In the genomic region with DNA sequence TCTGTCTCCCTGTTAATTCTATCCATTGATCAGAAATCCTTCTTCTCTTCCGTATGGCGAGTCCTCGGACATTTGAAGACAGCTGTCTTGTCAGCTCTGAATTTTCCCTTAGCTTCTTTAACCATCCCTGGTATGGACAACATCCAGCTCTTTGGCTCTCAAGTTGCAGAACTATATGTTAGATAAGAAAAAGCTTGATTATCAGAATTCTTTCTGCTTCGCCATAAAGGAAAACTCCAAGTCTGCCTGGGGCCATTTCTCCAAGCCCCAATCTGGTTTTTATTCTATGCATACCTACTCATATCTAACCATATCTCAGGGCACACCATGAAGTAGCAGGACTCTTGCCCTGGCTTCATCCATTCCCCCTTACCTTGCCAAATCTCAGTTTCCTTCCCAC, we compare ENCODE assay signal across 6 cellular contexts.
"Had no signal": no experiment of that assay in that cellular context is flagged by ENCODE, and none has a peak within 500 bp of the region (broad histone marks: within the 10 kb centered on the region; RNA-seq: fewer than 3 reads in every experiment).

No MANE protein-coding gene starts in this region.

- H3K27ac Mint-ChIP-seq: GM23338, H9 had no signal

- ATAC-seq: GM23338, K562 had no signal

- H3K4me2 ChIP-seq: GM23338 had no signal

- H3K4me3 ChIP-seq: GM23338, K562 had no signal

- H2AFZ ChIP-seq: GM23338 had no signal

- H3K4me3 Mint-ChIP-seq: GM23338, H9 had no signal

- H3K4me1 Mint-ChIP-seq: GM23338, H9 had no signal

- DNase-seq: H9, HCEC 1CT, IMR-90, KG1 had no signal
